ENCODE assay signal across 22 cellular contexts in genomic region chr12:13880613-13881012, GRCh38.
"Had no signal": no experiment of that assay in that cellular context is flagged by ENCODE, and none has a peak within 500 bp of the region (broad histone marks: within the 10 kb centered on the region; RNA-seq: fewer than 3 reads in every experiment).

No MANE protein-coding gene starts in this region.

- H3K27me3 ChIP-seq: colonic mucosa, testis, tibial artery had no signal

- H3K4me1 ChIP-seq: colonic mucosa, gastroesophageal sphincter, heart left ventricle, pancreas, testis, tibial artery had no signal

- DNase-seq: colonic mucosa; effector CD8-positive, alpha-beta T cell; endodermal cell; foreskin fibroblast; heart left ventricle; hippocampal formation; mesenchymal stem cell; naive thymus-derived CD4-positive, alpha-beta T cell; occipital lobe; pancreas; stimulated activated CD4-positive, alpha-beta T cell treated with anti-CD3 and anti-CD28 coated beads, Interleukin-2, amount 100 ng/mL, for 24 hours; stimulated activated CD4-positive, alpha-beta T cell treated with anti-CD3 and anti-CD28 coated beads, Interleukin-4, amount 100 ng/mL, for 4 hours; stimulated activated naive CD8-positive, alpha-beta T cell treated with anti-CD3 and anti-CD28 coated beads, Interleukin-15, Interleukin-2, amounts not matched to agents 100 U/mL and 50 U/mL, for 24 hours; substantia nigra; testis; tibial artery had no signal

- H3K27ac ChIP-seq: colonic mucosa, epithelial cell of prostate, gastroesophageal sphincter, heart left ventricle, pancreas, testis, tibial artery had no signal

- H3K4me3 ChIP-seq: colonic mucosa, gastroesophageal sphincter, heart left ventricle, pancreas, testis, tibial artery had no signal

- H3K36me3 ChIP-seq: colonic mucosa, gastroesophageal sphincter, heart left ventricle, pancreas, tibial artery had no signal

- ATAC-seq: esophagus mucosa; gastroesophageal sphincter; heart left ventricle; naive thymus-derived CD4-positive, alpha-beta T cell; pancreas; sciatic nerve; stimulated activated memory B cell treated with anti-CD40 and anti-IgM and Interleukin-4, amounts not matched to agents 10 μg/mL and 1 μg/mL and 100 μg/mL, for 72 hours; stimulated activated naive CD8-positive, alpha-beta T cell treated with anti-CD3 and anti-CD28 coated beads, Interleukin-15, Interleukin-2, amounts not matched to agents 100 U/mL and 50 U/mL, for 24 hours had no signal

- FAIRE-seq: islet of Langerhans, pancreas had no signal

- H3K9me3 ChIP-seq: colonic mucosa, gastroesophageal sphincter, pancreas, testis, tibial artery had no signal
